Comparison of ENCODE assay signal across 8 cellular contexts in genomic region chr3:16399473-16399872, GRCh38.
DNase-seq lines count a peak whose midpoint lies in the region; ATAC-seq and TF ChIP-seq lines count a peak whose summit lies in the region.

No MANE protein-coding gene starts in this region.

- H3K4me1 ChIP-seq in liver (ENCODE audit: control insufficient read depth in 4 of 4, insufficient read depth in 4 of 4, low read length in 3 of 4), result no peaks in the 10 kb centered on the region

- no peak overlapping the region for H3K9ac ChIP-seq in liver (ENCODE audit: low read depth in 1 of 2, low read length in 2 of 2)

- ATAC-seq in HG03045 (IDR thresholded peaks at IDR 0.05; ENCODE audit: unreplicated experiment), result peak; percentile 53
- ATAC-seq in GM18873 (IDR thresholded peaks at IDR 0.05; ENCODE audit: low FRiP score, unreplicated experiment), result no peak
- no peak for ATAC-seq in GM21528 (IDR thresholded peaks at IDR 0.05; ENCODE audit: low FRiP score, unreplicated experiment)

- TF ChIP-seq CTCF in astrocyte of the cerebellum (IDR thresholded peaks at IDR 0.05; ENCODE audit: low read depth, low read length, missing control alignments), result peak; percentile 30
- TF ChIP-seq CTCF in liver (IDR thresholded peaks at IDR 0.05; ENCODE audit: low read depth, low read length, missing input control), result peak; percentile 1

- peaks cover 0 to 2% (median 0%) of the 10 kb centered on the region in 4 donors for H3K36me3 ChIP-seq in liver (ENCODE audit: control insufficient read depth in 4 of 4, insufficient read depth in 3 of 4, low read depth in 1 of 4, low read length in 3 of 4)

- H3K4me3 ChIP-seq in astrocyte of the cerebellum (ENCODE audit: low read depth, low read length) (no peak overlapping the region), liver (ENCODE audit: low read depth in 1 of 3, low read length in 3 of 3) (no peak overlapping the region)

- no peaks in the 10 kb centered on the region for H3K27me3 ChIP-seq in liver (ENCODE audit: control insufficient read depth in 4 of 4, insufficient read depth in 4 of 4, low read length in 3 of 4)

- peak; percentile 3 for DNase-seq in DMS53 treated with DMSO at 0.1 percent for 48 hours (lab: John Stamatoyannopoulos, UW; ENCODE audit: unreplicated experiment)
- DNase-seq in astrocyte of the cerebellum (ENCODE audit: low read depth), result peak; percentile 45
- DNase-seq in GOT3 (lab: John Stamatoyannopoulos, UW), result no peak
- no peak for DNase-seq in NCI-H1436 treated with DMSO at 0.1 percent for 48 hours (lab: John Stamatoyannopoulos, UW)

- no peaks in the 10 kb centered on the region for H3K9me3 ChIP-seq in liver (ENCODE audit: control insufficient read depth in 4 of 4, low read length in 3 of 4)

- H3K27ac ChIP-seq in liver (ENCODE audit: low read depth in 1 of 2, low read length in 2 of 2), result no peak overlapping the region

- peak in 1 of 2 donors; percentile 31 for TF ChIP-seq RAD21 in liver (IDR thresholded peaks at IDR 0.05)

- in situ Hi-C loops in astrocyte of the cerebellum (cut with HindIII; ENCODE audit: low sequenced_read_pairs), result no loop called here

- 72% methylated on average over 6 of the region's 6 CpGs for WGBS in liver

TF ChIP-seq in liver, 16 proteins besides CTCF, POLR2A, EP300 and RAD21:
- TF ChIP-seq HNF4A (conservative IDR thresholded peaks at IDR 0.05), result no peak
- peak; percentile 35 for TF ChIP-seq NR2F2 (IDR thresholded peaks at IDR 0.05)

Comparison
In these comparisons a context has a peak if more than half of its experiments do, and no peak if none do; other contexts are left out.
1. DNase-seq: peak in DMS53 treated with DMSO at 0.1 percent for 48 hours (single experiment) and astrocyte of the cerebellum (single experiment); none in GOT3 (single experiment) and NCI-H1436 treated with DMSO at 0.1 percent for 48 hours (single experiment).